In genomic region chr7:128153436-128153835, GRCh38 we compare ENCODE assay signal across 19 cellular contexts.
"Had no signal": no experiment of that assay in that cellular context is flagged by ENCODE, and none has a peak within 500 bp of the region (broad histone marks: within the 10 kb centered on the region; RNA-seq: fewer than 3 reads in every experiment).

No MANE protein-coding gene starts in this region.

- H3K4me1 ChIP-seq: SJSA1 had no signal

- DNase-seq: KBM-7, MV-4-11, NCI-H1048, NCI-H1105, NCI-H1417, NCI-H1436 treated with DMSO at 0.1 percent for 48 hours, NCI-H1694, NCI-H187 treated with DMSO at 0.1 percent for 48 hours, NCI-H2029 treated with DMSO at 0.1 percent for 48 hours, NCI-H2171 treated with DMSO at 0.1 percent for 48 hours, NCI-H2227 treated with DMSO at 0.1 percent for 48 hours, NCI-H524 treated with DMSO at 0.1 percent for 48 hours, NCI-H69, NCI-H774, Right ventricle myocardium superior, RPMI8226, SIG-M5 had no signal

- H3K4me3 ChIP-seq: SJSA1, SK-N-MC had no signal

- H3K27ac ChIP-seq: SJSA1, SK-N-MC had no signal

- H3K9me3 ChIP-seq: SJSA1 had no signal

- H3K36me3 ChIP-seq: SJSA1 had no signal
